ENCODE assay signal across 33 cellular contexts in genomic region chr6:52605610-52606185, GRCh38.
"Had no signal": no experiment of that assay in that cellular context is flagged by ENCODE, and none has a peak within 500 bp of the region (broad histone marks: within the 10 kb centered on the region; RNA-seq: fewer than 3 reads in every experiment).

No MANE protein-coding gene starts in this region.

- H3K27me3 ChIP-seq: brain microvascular endothelial cell, cardiac muscle cell had no signal

- H3K9me3 Mint-ChIP-seq: activated T-helper 17 cell treated with anti-CD3 and anti-CD28 coated beads, Interleukin-2, amount 50 U/mL, for 72 hours; central memory CD8-positive, alpha-beta T cell had no signal

- H3K36me3 Mint-ChIP-seq: activated naive CD8-positive, alpha-beta T cell treated with anti-CD3 and anti-CD28 coated beads for 36 hours had no signal

- H3K4me3 ChIP-seq: cardiac muscle cell, PC-9 had no signal

- H3K4me1 Mint-ChIP-seq: activated T-helper 17 cell treated with anti-CD3 and anti-CD28 coated beads, Interleukin-2, amount 50 U/mL, for 72 hours; central memory CD8-positive, alpha-beta T cell had no signal

- H3K36me3 ChIP-seq: brain microvascular endothelial cell, cardiac muscle cell had no signal

- DNase-seq: activated CD4-positive, alpha-beta T cell treated with anti-CD3 and anti-CD28 coated beads, Interleukin-2, amount 10 ng/mL, durations not matched to agents 24 days and 14 days; activated CD4-positive, alpha-beta T cell treated with anti-CD3 and anti-CD28 coated beads, Interleukin-2, amount 50 U/mL, for 4 hours; activated CD8-positive, alpha-beta T cell treated with anti-CD3 and anti-CD28 coated beads for 36 hours; activated effector memory CD4-positive, alpha-beta T cell treated with anti-CD3 and anti-CD28 coated beads, Interleukin-2, amount 50 U/mL, for 16 hours; activated naive CD4-positive, alpha-beta T cell; activated naive CD4-positive, alpha-beta T cell treated with anti-CD3 and anti-CD28 coated beads, Interleukin-2, amount 50 U/mL, for 16 hours; activated naive CD8-positive, alpha-beta T cell treated with anti-CD3 and anti-CD28 coated beads for 36 hours; activated T-cell treated with anti-CD3 and anti-CD28 coated beads, Interleukin-2, amount 50 U/mL, for 1 hour; activated T-cell treated with anti-CD3 and anti-CD28 coated beads, Interleukin-2, amount 50 U/mL, for 72 hours; amniotic stem cell; aorta; brain microvascular endothelial cell; Kasumi-1; KG1; MM.1S; MV-4-11; NCI-H1092 treated with DMSO at 0.1 percent for 48 hours; NCI-H1417 treated with DMSO at 0.1 percent for 48 hours; NCI-H187 treated with DMSO at 0.1 percent for 48 hours; NCI-H2081; NCI-H2171 treated with DMSO at 0.1 percent for 48 hours; NCI-H226; NCI-H446 treated with DMSO at 0.1 percent for 48 hours; NCI-H524 treated with DMSO at 0.1 percent for 48 hours; PC-9; Right ventricle myocardium superior; SW 1271; T-helper 1 cell; T-helper 2 cell; T-helper 9 cell had no signal

- H3K27ac ChIP-seq: brain microvascular endothelial cell, cardiac muscle cell, PC-9 had no signal

- H3K4me3 Mint-ChIP-seq: activated CD4-positive, alpha-beta T cell treated with anti-CD3 and anti-CD28 coated beads, Interleukin-2, amount 10 ng/mL, durations not matched to agents 24 days and 14 days; activated CD8-positive, alpha-beta T cell treated with anti-CD3 and anti-CD28 coated beads for 36 hours; activated naive CD8-positive, alpha-beta T cell treated with anti-CD3 and anti-CD28 coated beads for 36 hours; activated T-cell treated with anti-CD3 and anti-CD28 coated beads, Interleukin-2, amount 50 U/mL, for 72 hours; activated T-helper 17 cell treated with anti-CD3 and anti-CD28 coated beads, Interleukin-2, amount 50 U/mL, for 72 hours; central memory CD8-positive, alpha-beta T cell had no signal

- H3K27me3 Mint-ChIP-seq: activated CD8-positive, alpha-beta T cell treated with anti-CD3 and anti-CD28 coated beads for 36 hours had no signal

- H3K27ac Mint-ChIP-seq: activated CD4-positive, alpha-beta T cell treated with anti-CD3 and anti-CD28 coated beads, Interleukin-2, amount 10 ng/mL, durations not matched to agents 24 days and 14 days; activated CD8-positive, alpha-beta T cell treated with anti-CD3 and anti-CD28 coated beads for 36 hours; activated naive CD8-positive, alpha-beta T cell treated with anti-CD3 and anti-CD28 coated beads for 36 hours; activated T-cell treated with anti-CD3 and anti-CD28 coated beads, Interleukin-2, amount 50 U/mL, for 72 hours; activated T-helper 17 cell treated with anti-CD3 and anti-CD28 coated beads, Interleukin-2, amount 50 U/mL, for 72 hours had no signal
